In genomic region chr19:5719274-5719960, GRCh38 we compare ENCODE assay signal across 8 cellular contexts. TPM values are rescaled to one million over a fixed set of nuclear protein-coding genes. Genes with fewer than 3 reads are reported as not detected.
A peak's percentile ranks its signal among the peaks of the same experiment; 100 is the strongest.
DNase-seq lines count a peak whose midpoint lies in the region; FAIRE-seq and TF ChIP-seq lines count a peak whose summit lies in the region.

No MANE protein-coding gene starts in this region.

- peaks cover 3% of the 10 kb centered on the region for H3K27me3 Mint-ChIP-seq in HFFc6 (ENCODE audit: insufficient read depth)

- under 1% methylated on average over 27 of the region's 58 CpGs for WGBS in esophagus muscularis mucosa

- H3K27ac ChIP-seq in esophagus muscularis mucosa (replicated peaks in 1 of 4) (peak overlapping the region; percentile 96 to 98 (median 97)), neutrophil (peak overlapping the region; percentile 91)

- TF ChIP-seq POLR2A in esophagus muscularis mucosa (IDR thresholded peaks at IDR 0.05; ENCODE audit: low read depth), result no peak

- H3K4me1 Mint-ChIP-seq in HFFc6 (ENCODE audit: low read depth), result peaks cover 27% of the 10 kb centered on the region

- intact Hi-C loops in esophagus muscularis mucosa (cut with DNase I), result no loop called here

- peaks cover 12% of the 10 kb centered on the region; the same call in 1 of the 2 replicates for H3K36me3 Mint-ChIP-seq in HFFc6 (ENCODE audit: low read depth)

- TF ChIP-seq CTCF in HFFc6 (IDR thresholded peaks at IDR 0.05), result no peak
- TF ChIP-seq CTCF in esophagus muscularis mucosa (IDR thresholded peaks at IDR 0.05), result no peak
- no peak for TF ChIP-seq CTCF in neutrophil (IDR thresholded peaks at IDR 0.05)

- H3K4me1 ChIP-seq in esophagus muscularis mucosa (peaks cover 25 to 42% (median 32%) of the 10 kb centered on the region in 4 donors), neutrophil (ENCODE audit: control insufficient read depth in 1 of 2, insufficient read depth in 1 of 2, low read depth in 1 of 2, low read length in 1 of 2) (peaks cover 27 to 29% of the 10 kb centered on the region in 2 experiments)

- H3K9me3 Mint-ChIP-seq in HFFc6, result no peaks in the 10 kb centered on the region

- H3K36me3 ChIP-seq in esophagus muscularis mucosa (peaks cover 0 to 9% (median 6%) of the 10 kb centered on the region in 4 donors), neutrophil (no peaks in the 10 kb centered on the region)

- peak overlapping the region; percentile 99 for H3K27ac Mint-ChIP-seq in HFFc6

- TF ChIP-seq EP300 in esophagus muscularis mucosa (IDR thresholded peaks at IDR 0.05), result no peak

- H3K4me3 ChIP-seq in esophagus muscularis mucosa, result peak overlapping the region; percentile 90 to 97 (median 95)
- H3K4me3 ChIP-seq in neutrophil (ENCODE audit: low read depth in 1 of 2, low read length in 1 of 2), result peak overlapping the region; percentile 96 to 98

- FAIRE-seq in RCC 7860 (lab: Jason Lieb, UNC), result no peak

- H3K27me3 ChIP-seq in esophagus muscularis mucosa (no peaks in the 10 kb centered on the region), neutrophil (peaks cover 1% of the 10 kb centered on the region)

- peak; percentile 20 for DNase-seq in Daoy (ENCODE audit: low read depth)
- peak; percentile 29 for DNase-seq in HFFc6
- peak; percentile 28 for DNase-seq in T-helper 22 cell (ENCODE audit: low read depth)
- DNase-seq in esophagus muscularis mucosa (ENCODE audit: extremely low spot score), result no peak
- DNase-seq in RCC 7860 (ENCODE audit: low spot score), result no peak
- no peak for DNase-seq in cerebellar cortex (ENCODE audit: low spot score)
- DNase-seq in NCI-H1694 treated with DMSO at 0.1 percent for 48 hours (lab: John Stamatoyannopoulos, UW), result no peak

- no peaks in the 10 kb centered on the region for H3K9me3 ChIP-seq in esophagus muscularis mucosa
- no peaks in the 10 kb centered on the region for H3K9me3 ChIP-seq in neutrophil

- H3K4me3 Mint-ChIP-seq in HFFc6, result peak overlapping the region; percentile 97

RNA-seq across cellular contexts. Expression of gene LONP1, which starts 0.5 kb away (rescaled TPM):
- 65.1 and 81.0 TPM in 2 replicates for total RNA-seq in Daoy (2014; rRNA removed; shearing (Covaris generic))
- 10 to 100 TPM; 67.9 to 86.0 (median 72.9) TPM for total RNA-seq in HFFc6 (2021; fragmentation: NEBNext Ultra II Directional; extraction: Animal tissue kit (Norgen Biotek cat#: 25700))
- total RNA-seq in esophagus muscularis mucosa, result 10 to 100 TPM; 49.0 to 70.4 (median 54.3) TPM

RNA-seq across cellular contexts. Expression of gene CATSPERD, which starts 1.0 kb away (rescaled TPM):
- total RNA-seq in Daoy (2014; rRNA removed; shearing (Covaris generic)), result not detected in 2 replicates
- not detected for total RNA-seq in HFFc6 (2021; fragmentation: NEBNext Ultra II Directional; extraction: Animal tissue kit (Norgen Biotek cat#: 25700))
- total RNA-seq in esophagus muscularis mucosa, result under 1 TPM in 1 of 4 donors, not detected in 3; 0.19 TPM

RNA-seq across cellular contexts. Expression of gene RPL36, which starts 29.3 kb away (rescaled TPM):
- 845 and 864 TPM in 2 replicates for total RNA-seq in Daoy (2014; rRNA removed; shearing (Covaris generic))
- total RNA-seq in HFFc6 (2021; fragmentation: NEBNext Ultra II Directional; extraction: Animal tissue kit (Norgen Biotek cat#: 25700)), result 100 to 1,000 TPM; 712 to 903 (median 850) TPM
- 100 to 1,000 TPM; 461 to 719 (median 614) TPM for total RNA-seq in esophagus muscularis mucosa

RNA-seq across cellular contexts. Expression of gene HSD11B1L, which starts 38.6 kb away (rescaled TPM):
- 2.2 and 6.3 TPM in 2 replicates for total RNA-seq in Daoy (2014; rRNA removed; shearing (Covaris generic))
- 1 to 10 TPM; 3.5 to 9.1 (median 4.5) TPM for total RNA-seq in HFFc6 (2021; fragmentation: NEBNext Ultra II Directional; extraction: Animal tissue kit (Norgen Biotek cat#: 25700))
- total RNA-seq in esophagus muscularis mucosa, result 10 to 100 TPM; 15.0 to 21.8 (median 17.8) TPM

RNA-seq across cellular contexts. Expression of gene MICOS13, which starts 39.1 kb away (rescaled TPM):
- total RNA-seq in Daoy (2014; rRNA removed; shearing (Covaris generic)), result 70.3 and 76.2 TPM in 2 replicates
- 10 to 100 TPM; 77.9 to 91.6 (median 80.1) TPM for total RNA-seq in HFFc6 (2021; fragmentation: NEBNext Ultra II Directional; extraction: Animal tissue kit (Norgen Biotek cat#: 25700))
- 10 to 100 TPM; 46.4 to 70.0 (median 59.3) TPM for total RNA-seq in esophagus muscularis mucosa

Comparison
In these comparisons a context has a peak if more than half of its experiments do, and no peak if none do; other contexts are left out.
1. DNase-seq: peak in Daoy (single experiment), HFFc6 (single experiment) and T-helper 22 cell (single experiment); none in esophagus muscularis mucosa (single experiment), RCC 7860 (single experiment), cerebellar cortex (single experiment) and NCI-H1694 treated with DMSO at 0.1 percent for 48 hours (single experiment).